26 cellular contexts compared by ENCODE assay signal in genomic region chr2:21599417-21599816, GRCh38.
"Had no signal": no experiment of that assay in that cellular context is flagged by ENCODE, and none has a peak within 500 bp of the region (broad histone marks: within the 10 kb centered on the region; RNA-seq: fewer than 3 reads in every experiment).

No MANE protein-coding gene starts in this region.

- H3K36me3 ChIP-seq: adrenal gland, ascending aorta, colonic mucosa, esophagus muscularis mucosa, right atrium auricular region, stomach, suprapubic skin, tibial nerve, uterus had no signal

- H3K4me3 Mint-ChIP-seq: activated CD4-positive, alpha-beta memory T cell treated with anti-CD3 and anti-CD28 coated beads, Interleukin-2, amount 10 ng/mL, durations not matched to agents 7 days and 5 days; activated CD4-positive, alpha-beta T cell treated with anti-CD3 and anti-CD28 coated beads, Interleukin-2, amount 10 ng/mL, durations not matched to agents 24 days and 14 days; natural killer cell; stimulated activated memory B cell treated with anti-CD40 and anti-IgM and Interleukin-4, amounts not matched to agents 10 μg/mL and 1 μg/mL and 100 μg/mL, for 72 hours; T-helper 1 cell treated with Interleukin-12 subunit alpha and Interleukin-12 subunit beta and Interleukin-4 antibody, amounts not matched to agents 30 μg/mL and 1 μg/mL, for 36 hours had no signal

- H3K9me3 ChIP-seq: adrenal gland, ascending aorta, colonic mucosa, esophagus muscularis mucosa, psoas muscle, right atrium auricular region, tibial nerve, uterus had no signal

- FAIRE-seq: bronchial epithelial cell, frontal cortex, small intestine had no signal

- ATAC-seq: activated naive CD4-positive, alpha-beta T cell treated with anti-CD3 and anti-CD28 coated beads, Interleukin-2, amount 50 U/mL, for 72 hours; left cardiac atrium; natural killer cell; psoas muscle; stimulated activated memory B cell treated with anti-CD40 and anti-IgM and Interleukin-4, amounts not matched to agents 10 μg/mL and 1 μg/mL and 100 μg/mL, for 72 hours had no signal

- DNase-seq: activated CD4-positive, alpha-beta memory T cell treated with anti-CD3 and anti-CD28 coated beads, Interleukin-2, amount 10 ng/mL, durations not matched to agents 7 days and 5 days; activated CD4-positive, alpha-beta T cell treated with anti-CD3 and anti-CD28 coated beads, Interleukin-2, amount 10 ng/mL, durations not matched to agents 24 days and 14 days; adrenal gland; colonic mucosa; dorsolateral prefrontal cortex; islet precursor cell; left cardiac atrium; mammary epithelial cell; midbrain; natural killer cell; psoas muscle; small intestine; stimulated activated CD4-positive, alpha-beta T cell treated with anti-CD3 and anti-CD28 coated beads, Interleukin-15, amount 100 ng/mL, for 24 hours; stomach; T1000; uterus had no signal

- H3K27ac ChIP-seq: adrenal gland, ascending aorta, colonic mucosa, dorsolateral prefrontal cortex, esophagus muscularis mucosa, psoas muscle, right atrium auricular region, stomach, suprapubic skin, tibial nerve, uterus had no signal

- H3K4me1 ChIP-seq: adrenal gland, ascending aorta, colonic mucosa, esophagus muscularis mucosa, psoas muscle, right atrium auricular region, stomach, suprapubic skin, tibial nerve, uterus had no signal

- H3K27me3 Mint-ChIP-seq: activated CD4-positive, alpha-beta memory T cell treated with anti-CD3 and anti-CD28 coated beads, Interleukin-2, amount 10 ng/mL, durations not matched to agents 7 days and 5 days; activated CD4-positive, alpha-beta T cell treated with anti-CD3 and anti-CD28 coated beads, Interleukin-2, amount 10 ng/mL, durations not matched to agents 24 days and 14 days; stimulated activated memory B cell treated with anti-CD40 and anti-IgM and Interleukin-4, amounts not matched to agents 10 μg/mL and 1 μg/mL and 100 μg/mL, for 72 hours had no signal

- H3K36me3 Mint-ChIP-seq: natural killer cell; stimulated activated memory B cell treated with anti-CD40 and anti-IgM and Interleukin-4, amounts not matched to agents 10 μg/mL and 1 μg/mL and 100 μg/mL, for 72 hours had no signal

- H3K4me1 Mint-ChIP-seq: activated CD4-positive, alpha-beta memory T cell treated with anti-CD3 and anti-CD28 coated beads, Interleukin-2, amount 10 ng/mL, durations not matched to agents 7 days and 5 days; activated CD4-positive, alpha-beta T cell treated with anti-CD3 and anti-CD28 coated beads, Interleukin-2, amount 10 ng/mL, durations not matched to agents 24 days and 14 days; natural killer cell; stimulated activated memory B cell treated with anti-CD40 and anti-IgM and Interleukin-4, amounts not matched to agents 10 μg/mL and 1 μg/mL and 100 μg/mL, for 72 hours had no signal

- H3K27ac Mint-ChIP-seq: activated CD4-positive, alpha-beta memory T cell treated with anti-CD3 and anti-CD28 coated beads, Interleukin-2, amount 10 ng/mL, durations not matched to agents 7 days and 5 days; activated CD4-positive, alpha-beta T cell treated with anti-CD3 and anti-CD28 coated beads, Interleukin-2, amount 10 ng/mL, durations not matched to agents 24 days and 14 days; activated naive CD4-positive, alpha-beta T cell treated with anti-CD3 and anti-CD28 coated beads, Interleukin-2, amount 50 U/mL, for 72 hours; natural killer cell; stimulated activated memory B cell treated with anti-CD40 and anti-IgM and Interleukin-4, amounts not matched to agents 10 μg/mL and 1 μg/mL and 100 μg/mL, for 72 hours; T-helper 1 cell treated with Interleukin-12 subunit alpha and Interleukin-12 subunit beta and Interleukin-4 antibody, amounts not matched to agents 30 μg/mL and 1 μg/mL, for 36 hours had no signal

- H3K27me3 ChIP-seq: adrenal gland, ascending aorta, colonic mucosa, esophagus muscularis mucosa, right atrium auricular region, stomach, suprapubic skin, tibial nerve, uterus had no signal

- H3K4me3 ChIP-seq: adrenal gland, ascending aorta, colonic mucosa, dorsolateral prefrontal cortex, esophagus muscularis mucosa, psoas muscle, right atrium auricular region, stomach, suprapubic skin, tibial nerve, uterus had no signal
